In the genomic region with DNA sequence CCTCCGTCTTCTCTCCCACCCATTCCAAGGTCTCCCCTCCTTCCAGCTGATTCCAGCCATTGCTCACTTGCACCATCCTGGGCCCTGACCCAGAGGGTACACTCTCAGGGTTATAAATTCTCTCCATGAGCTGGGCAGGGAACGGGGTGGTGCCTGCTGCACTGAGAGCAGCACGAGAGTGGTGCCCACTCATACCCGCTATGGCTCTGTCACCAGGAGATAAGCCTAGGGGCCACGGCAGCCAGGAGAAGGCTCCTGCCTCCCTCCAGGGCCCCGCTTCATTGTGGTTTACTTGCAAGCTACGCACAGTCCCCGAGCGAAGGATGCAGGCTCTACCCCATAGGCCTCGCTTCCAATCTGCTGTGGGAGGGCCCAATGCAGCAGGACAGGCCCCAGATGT, we compare ENCODE assay signal across 19 cellular contexts. TPM values are rescaled to one million over a fixed set of nuclear protein-coding genes. Genes with fewer than 3 reads are reported as not detected.
A peak's percentile ranks its signal among the peaks of the same experiment; 100 is the strongest.
DNase-seq lines count a peak whose midpoint lies in the region; ATAC-seq and TF ChIP-seq lines count a peak whose summit lies in the region.
"Had no signal": no experiment of that assay in that cellular context is flagged by ENCODE, and none has a peak within 500 bp of the region (broad histone marks: within the 10 kb centered on the region; RNA-seq: fewer than 3 reads in every experiment).

No MANE protein-coding gene starts in this region.

- peak overlapping the region; percentile 26 to 90 for H2BK12ac ChIP-seq in mesenchymal stem cell (ENCODE audit: low read length in 2 of 2)

- H3K9me3 Mint-ChIP-seq in chondrocyte (ENCODE audit: low read depth) = no peaks in the 10 kb centered on the region
- H3K9me3 Mint-ChIP-seq: activated CD4-positive, alpha-beta memory T cell treated with anti-CD3 and anti-CD28 coated beads for 36 hours; activated naive CD4-positive, alpha-beta T cell treated with anti-CD3 and anti-CD28 coated beads for 36 hours; natural killer cell; stimulated activated naive CD8-positive, alpha-beta T cell treated with anti-CD3 and anti-CD28 coated beads, Interleukin-15, Interleukin-2, amounts not matched to agents 100 ng/mL and 50 ng/mL, for 24 hours; T-helper 1 cell treated with Interleukin-12 subunit alpha and Interleukin-12 subunit beta and Interleukin-4 antibody, amounts not matched to agents 30 μg/mL and 1 μg/mL, for 36 hours; type B pancreatic cell had no signal

- peaks cover 40% of the 10 kb centered on the region; the same call in 1 of the 2 replicates for H3K36me3 ChIP-seq in KOPT-K1 (ENCODE audit: insufficient read depth, low read length)
- H3K36me3 ChIP-seq in mesenchymal stem cell (ENCODE audit: control insufficient read depth in 1 of 2, insufficient read depth in 2 of 2, low read depth in 1 of 2, low read length in 2 of 2) = peaks cover 12 to 41% of the 10 kb centered on the region in 2 experiments
- peaks cover 0 to 22% (median 11%) of the 10 kb centered on the region in 5 donors for H3K36me3 ChIP-seq in subcutaneous abdominal adipose tissue (ENCODE audit: control insufficient read depth in 5 of 5, insufficient read depth in 5 of 5, low read length in 5 of 5)
- H3K36me3 ChIP-seq: HAP-1 had no signal

- peak overlapping the region in 1 of 2 experiments; percentile 66 for H3K14ac ChIP-seq in mesenchymal stem cell (ENCODE audit: low read length in 2 of 2)

- DNase-seq in chondrocyte (ENCODE audit: low spot score) = peak; percentile 77
- no peak for DNase-seq in mesenchymal stem cell
- no peak for DNase-seq in activated CD4-positive, alpha-beta T cell treated with anti-CD3 and anti-CD28 coated beads, Interleukin-2, amount 50 U/mL, for 4 hours
- DNase-seq in stimulated activated CD4-positive, alpha-beta T cell treated with anti-CD3 and anti-CD28 coated beads, Interleukin-4, amount 100 ng/mL, for 24 hours = no peak
- DNase-seq: activated CD4-positive, alpha-beta memory T cell treated with anti-CD3 and anti-CD28 coated beads for 36 hours; activated naive CD4-positive, alpha-beta T cell treated with anti-CD3 and anti-CD28 coated beads for 36 hours; islet precursor cell; mesendoderm; natural killer cell; NCI-H1105 treated with DMSO at 0.1 percent for 48 hours; NCI-H2081 treated with DMSO at 0.1 percent for 48 hours; NCI-H446 had no signal

- no peak overlapping the region for H3K4me2 ChIP-seq in mesenchymal stem cell (ENCODE audit: low read length, poor library complexity, severe bottlenecking)

- H3K4me3 Mint-ChIP-seq in chondrocyte (ENCODE audit: unreplicated experiment) = no peak overlapping the region
- H3K4me3 Mint-ChIP-seq: activated CD4-positive, alpha-beta memory T cell treated with anti-CD3 and anti-CD28 coated beads for 36 hours; activated naive CD4-positive, alpha-beta T cell treated with anti-CD3 and anti-CD28 coated beads for 36 hours; natural killer cell; stimulated activated naive CD8-positive, alpha-beta T cell treated with anti-CD3 and anti-CD28 coated beads, Interleukin-15, Interleukin-2, amounts not matched to agents 100 ng/mL and 50 ng/mL, for 24 hours; T-helper 1 cell treated with Interleukin-12 subunit alpha and Interleukin-12 subunit beta and Interleukin-4 antibody, amounts not matched to agents 30 μg/mL and 1 μg/mL, for 36 hours; type B pancreatic cell had no signal

- H2BK5ac ChIP-seq in mesenchymal stem cell (ENCODE audit: low read depth, low read length, poor library complexity, severe bottlenecking) = no peak overlapping the region

- peak overlapping the region; percentile 66 for H2BK15ac ChIP-seq in mesenchymal stem cell (ENCODE audit: low read depth, poor library complexity, severe bottlenecking)

- H3K27me3 Mint-ChIP-seq in chondrocyte (ENCODE audit: low read depth) = no peaks in the 10 kb centered on the region
- H3K27me3 Mint-ChIP-seq: activated CD4-positive, alpha-beta memory T cell treated with anti-CD3 and anti-CD28 coated beads for 36 hours; stimulated activated naive CD8-positive, alpha-beta T cell treated with anti-CD3 and anti-CD28 coated beads, Interleukin-15, Interleukin-2, amounts not matched to agents 100 ng/mL and 50 ng/mL, for 24 hours; type B pancreatic cell had no signal

- WGBS in mesenchymal stem cell = 91% methylated on average over 10 of the region's 10 CpGs

- no peak overlapping the region for H3K4me3 ChIP-seq in mesenchymal stem cell (ENCODE audit: insufficient read depth in 1 of 2, low read depth in 1 of 2, low read length in 2 of 2)
- H3K4me3 ChIP-seq in subcutaneous abdominal adipose tissue (ENCODE audit: low read depth in 1 of 5, low read length in 5 of 5) = no peak overlapping the region
- H3K4me3 ChIP-seq: HAP-1 had no signal

- peaks cover 2% of the 10 kb centered on the region for H3K36me3 Mint-ChIP-seq in chondrocyte (ENCODE audit: low read depth)
- H3K36me3 Mint-ChIP-seq: natural killer cell had no signal

- peak overlapping the region; percentile 5 for H3K27ac ChIP-seq in KOPT-K1 (ENCODE audit: low read depth, low read length, poor library complexity, severe bottlenecking)
- H3K27ac ChIP-seq in mesenchymal stem cell (ENCODE audit: low read length, poor library complexity, severe bottlenecking) = no peak overlapping the region
- peak overlapping the region; percentile 61 for H3K27ac ChIP-seq in subcutaneous abdominal adipose tissue (ENCODE audit: low read depth, low read length)

- H4K91ac ChIP-seq in mesenchymal stem cell (ENCODE audit: low read length) = peak overlapping the region; percentile 83

- no peak for ATAC-seq in HG02840 (IDR thresholded peaks at IDR 0.05; ENCODE audit: low FRiP score, unreplicated experiment)
- ATAC-seq: natural killer cell had no signal

- peaks cover 43% of the 10 kb centered on the region for H3K4me1 ChIP-seq in mesenchymal stem cell (ENCODE audit: control insufficient read depth, insufficient read depth, low read depth, low read length)
- peaks cover 14 to 62% (median 57%) of the 10 kb centered on the region in 5 donors for H3K4me1 ChIP-seq in subcutaneous abdominal adipose tissue (ENCODE audit: control insufficient read depth in 5 of 5, insufficient read depth in 5 of 5, low read length in 5 of 5)
- H3K4me1 ChIP-seq: HAP-1 had no signal

- H3K27me3 ChIP-seq in mesenchymal stem cell (ENCODE audit: control insufficient read depth in 1 of 2, insufficient read depth in 1 of 2, low read length in 2 of 2) (no peaks in the 10 kb centered on the region), subcutaneous abdominal adipose tissue (ENCODE audit: control insufficient read depth in 5 of 5, insufficient read depth in 4 of 5, low read length in 5 of 5) (no peaks in the 10 kb centered on the region)

- H3K4ac ChIP-seq in mesenchymal stem cell (ENCODE audit: low read depth in 1 of 2, low read length in 2 of 2) = peak overlapping the region; percentile 62 to 98

- no peak for TF ChIP-seq CTCF in chondrocyte (IDR thresholded peaks at IDR 0.05)

- H2AK5ac ChIP-seq in mesenchymal stem cell (ENCODE audit: low read length, severe bottlenecking) = no peak overlapping the region

- peaks cover 89% of the 10 kb centered on the region for H3K4me1 Mint-ChIP-seq in chondrocyte (ENCODE audit: low read depth)

- peak overlapping the region; percentile 73 for H3K27ac Mint-ChIP-seq in chondrocyte (ENCODE audit: unreplicated experiment)
- H3K27ac Mint-ChIP-seq: activated CD4-positive, alpha-beta memory T cell treated with anti-CD3 and anti-CD28 coated beads for 36 hours; activated naive CD4-positive, alpha-beta T cell treated with anti-CD3 and anti-CD28 coated beads for 36 hours; natural killer cell; stimulated activated naive CD8-positive, alpha-beta T cell treated with anti-CD3 and anti-CD28 coated beads, Interleukin-15, Interleukin-2, amounts not matched to agents 100 ng/mL and 50 ng/mL, for 24 hours; T-helper 1 cell treated with Interleukin-12 subunit alpha and Interleukin-12 subunit beta and Interleukin-4 antibody, amounts not matched to agents 30 μg/mL and 1 μg/mL, for 36 hours; type B pancreatic cell had no signal

- peak overlapping the region; percentile 99 for H2BK120ac ChIP-seq in mesenchymal stem cell (ENCODE audit: low read depth, low read length)

- H3K9ac ChIP-seq in mesenchymal stem cell (ENCODE audit: low read length) (no peak overlapping the region), subcutaneous abdominal adipose tissue (ENCODE audit: low read length in 5 of 5) (no peak overlapping the region)

- H3K18ac ChIP-seq in mesenchymal stem cell (ENCODE audit: low read depth in 1 of 2, low read length in 2 of 2) = peak overlapping the region; percentile 65 to 79

- H4K8ac ChIP-seq in mesenchymal stem cell (ENCODE audit: low read length) = peak overlapping the region; percentile 56

- peaks cover 13% of the 10 kb centered on the region for H3K79me1 ChIP-seq in mesenchymal stem cell (replicated peaks; ENCODE audit: low read length, poor library complexity, severe bottlenecking)

- no peaks in the 10 kb centered on the region for H3K9me3 ChIP-seq in KOPT-K1 (ENCODE audit: insufficient read depth, low read length, poor library complexity, severe bottlenecking)
- H3K9me3 ChIP-seq in mesenchymal stem cell (ENCODE audit: control insufficient read depth, low read length) = no peaks in the 10 kb centered on the region
- H3K9me3 ChIP-seq in subcutaneous abdominal adipose tissue (ENCODE audit: control insufficient read depth in 5 of 5, low read length in 5 of 5) = no peaks in the 10 kb centered on the region
- H3K9me3 ChIP-seq: HAP-1 had no signal

- H3K23ac ChIP-seq in mesenchymal stem cell (ENCODE audit: low read length in 2 of 2) = no peak overlapping the region

- H2AFZ ChIP-seq in mesenchymal stem cell (ENCODE audit: low read depth, low read length) = no peak overlapping the region

RNA-seq across cellular contexts. Expression of a gene that starts 48.6 kb away (rescaled TPM):
- 35.6 to 40.3 TPM (median 37.9 TPM) in 3 replicates for total RNA-seq in chondrocyte
- 29.9 TPM for polyA plus RNA-seq in mesenchymal stem cell (2013, experiment 1 of 2)
- 29.1 TPM for polyA plus RNA-seq in mesenchymal stem cell (2013, experiment 2 of 2)
